Comparison of ENCODE assay signal across 16 cellular contexts in genomic region chr4:51858605-51859211, GRCh38. TPM values are rescaled to one million over a fixed set of nuclear protein-coding genes. Genes with fewer than 3 reads are reported as not detected.
DNase-seq lines count a peak whose midpoint lies in the region; ATAC-seq, FAIRE-seq and TF ChIP-seq lines count a peak whose summit lies in the region.
"Had no signal": no experiment of that assay in that cellular context is flagged by ENCODE, and none has a peak within 500 bp of the region (broad histone marks: within the 10 kb centered on the region; RNA-seq: fewer than 3 reads in every experiment).

No MANE protein-coding gene starts in this region.

- no peak overlapping the region for H2BK120ac ChIP-seq in neuronal stem cell (ENCODE audit: low read depth, low read length)

- TF ChIP-seq EP300 in A549 (IDR thresholded peaks at IDR 0.05) (no peak), esophagus muscularis mucosa (IDR thresholded peaks at IDR 0.05) (no peak)

- H3K9me3 ChIP-seq in A549 (no peaks in the 10 kb centered on the region), esophagus muscularis mucosa (no peaks in the 10 kb centered on the region), neuronal stem cell (replicated peaks in 1 of 2; ENCODE audit: control insufficient read depth in 2 of 2, insufficient read depth in 1 of 2, low read depth in 1 of 2, low read length in 2 of 2) (no peaks in the 10 kb centered on the region)

- H2AK5ac ChIP-seq in neuronal stem cell (ENCODE audit: low read depth, low read length), result no peak overlapping the region

- no peak for TF ChIP-seq RAD21 in A549 (conservative IDR thresholded peaks at IDR 0.05 in 1 of 2, IDR thresholded peaks at IDR 0.05 in 1 of 2)

- H2BK12ac ChIP-seq in neuronal stem cell (ENCODE audit: low read length), result no peak overlapping the region

- H3K4ac ChIP-seq in neuronal stem cell (ENCODE audit: low read length), result no peak overlapping the region

- no peak overlapping the region for H2BK15ac ChIP-seq in neuronal stem cell (ENCODE audit: low read length)

- H3K27me3 ChIP-seq in esophagus muscularis mucosa (no peaks in the 10 kb centered on the region), neuronal stem cell (ENCODE audit: control insufficient read depth in 3 of 3, insufficient read depth in 3 of 3, low read depth in 1 of 3, low read length in 3 of 3) (no peaks in the 10 kb centered on the region)

- FAIRE-seq in A549 (lab: Jason Lieb, UNC), result no peak

- TF ChIP-seq POLR2A in A549 (IDR thresholded peaks at IDR 0.05; ENCODE audit: low read length), result no peak
- TF ChIP-seq POLR2A in esophagus muscularis mucosa (IDR thresholded peaks at IDR 0.05; ENCODE audit: low read depth), result no peak

- no peak overlapping the region for H3K27ac ChIP-seq in A549
- H3K27ac ChIP-seq in esophagus muscularis mucosa (replicated peaks in 1 of 4), result no peak overlapping the region
- H3K27ac ChIP-seq in neuronal stem cell (replicated peaks; ENCODE audit: low read length), result no peak overlapping the region

- TF ChIP-seq CTCF in A549 (IDR thresholded peaks at IDR 0.05), result no peak
- no peak for TF ChIP-seq CTCF in esophagus muscularis mucosa (IDR thresholded peaks at IDR 0.05)

- 85% methylated on average over 3 of the region's 3 CpGs for WGBS in A549 (ENCODE audit: missing lambda C conversion rate)
- WGBS in esophagus muscularis mucosa, result 39% methylated on average over 3 of the region's 3 CpGs
- no CpG with 5 or more reads among the region's 3 CpGs for WGBS in neuronal stem cell (ENCODE audit: extremely low coverage in 2 of 2, insufficient read length in 2 of 2, insufficient replicate concordance in 1 of 2), 2 donors

- H3K4me2 ChIP-seq in A549 (0 out of 3 replicates have a peak overlapping the region, but pooled peaks have one; percentile 19), neuronal stem cell (ENCODE audit: insufficient read depth, low read length, poor library complexity, severe bottlenecking) (no peak overlapping the region)

- no peak overlapping the region for H3K9ac ChIP-seq in neuronal stem cell (ENCODE audit: low read depth, low read length, poor library complexity)

- H4K91ac ChIP-seq in neuronal stem cell (ENCODE audit: low read depth, low read length, poor library complexity), result no peak overlapping the region

- H2BK5ac ChIP-seq in neuronal stem cell (ENCODE audit: low read length), result no peak overlapping the region

- H3K4me1 ChIP-seq in A549, result peaks cover 16% of the 10 kb centered on the region
- H3K4me1 ChIP-seq in esophagus muscularis mucosa, result peaks cover 15 to 59% (median 51%) of the 10 kb centered on the region in 4 donors
- peaks cover 2 to 8% of the 10 kb centered on the region in 2 donors for H3K4me1 ChIP-seq in neuronal stem cell (ENCODE audit: control insufficient read depth in 2 of 2, insufficient read depth in 1 of 2, low read depth in 1 of 2, low read length in 2 of 2)

- CTCF ChIA-PET in A549 (lab: Yijun Ruan, JAX), result interaction anchor here (1.0 to 1.3 kb wide), 2 partner anchors 29 to 37 kb away, joined by 3 to 4 read pairs; no protein-coding TSS in a partner anchor

- POLR2A ChIA-PET in A549 (lab: Yijun Ruan, JAX), result no interaction called here

- H3K14ac ChIP-seq in neuronal stem cell (ENCODE audit: low read length), result no peak overlapping the region

- no peak overlapping the region for H4K8ac ChIP-seq in neuronal stem cell (ENCODE audit: low read depth, low read length)

- DNase-seq in A549 (ENCODE audit: low read depth in 1 of 2, low spot score in 1 of 2) (no peak), NCI-H1417 treated with DMSO at 0.1 percent for 48 hours (lab: John Stamatoyannopoulos, UW) (peak; percentile 40), esophagus muscularis mucosa (ENCODE audit: extremely low spot score) (peak; percentile 29), mucosa of gallbladder (ENCODE audit: low spot score) (peak; percentile 33), DMS53 treated with DMSO at 0.1 percent for 48 hours (lab: John Stamatoyannopoulos, UW; ENCODE audit: unreplicated experiment) (no peak), neuronal stem cell (ENCODE audit: low spot score) (no peak), NCI-H1092 (lab: John Stamatoyannopoulos, UW) (no peak)
- DNase-seq: activated CD4-positive, CD25-positive, alpha-beta regulatory T cell treated with anti-CD3 and anti-CD28 coated beads, Interleukin-2, amount 50 U/mL, for 72 hours; activated CD8-positive, alpha-beta memory T cell treated with anti-CD3 and anti-CD28 coated beads, Interleukin-2, amount 10 ng/mL, durations not matched to agents 7 days and 5 days; CD4-positive, alpha-beta memory T cell; effector CD8-positive, alpha-beta T cell; foreskin fibroblast; NCI-H2029 treated with DMSO at 0.1 percent for 48 hours; NCI-H82; T1000 had no signal

- no peak overlapping the region for H3K18ac ChIP-seq in neuronal stem cell (ENCODE audit: low read length)

- no peak overlapping the region for H2AFZ ChIP-seq in neuronal stem cell (ENCODE audit: low read length)

- H3K23ac ChIP-seq in neuronal stem cell (ENCODE audit: low read depth, low read length, poor library complexity), result no peak overlapping the region

- intact Hi-C loops in esophagus muscularis mucosa (cut with DNase I), result no loop called here

- no peak for ATAC-seq in A549
- no peak for ATAC-seq in HG02763 (IDR thresholded peaks at IDR 0.05; ENCODE audit: unreplicated experiment)
- ATAC-seq: activated CD8-positive, alpha-beta memory T cell treated with anti-CD3 and anti-CD28 coated beads, Interleukin-2, amount 10 ng/mL, durations not matched to agents 7 days and 5 days had no signal

- H3K4me3 ChIP-seq in A549, result no peak overlapping the region
- H3K4me3 ChIP-seq in esophagus muscularis mucosa, result no peak overlapping the region
- no peak overlapping the region for H3K4me3 ChIP-seq in neuronal stem cell (ENCODE audit: low read length in 2 of 2)

- H3K79me1 ChIP-seq in neuronal stem cell (ENCODE audit: low read depth, low read length), result peaks cover 5% of the 10 kb centered on the region

- H3K36me3 ChIP-seq in esophagus muscularis mucosa, result peaks cover 0 to 4% (median 3%) of the 10 kb centered on the region in 4 donors
- peaks cover 3 to 38% of the 10 kb centered on the region in 2 donors for H3K36me3 ChIP-seq in neuronal stem cell (replicated peaks in 1 of 2; ENCODE audit: control insufficient read depth in 2 of 2, insufficient read depth in 2 of 2, low read length in 2 of 2)

TF ChIP-seq in A549, 52 proteins besides CTCF, POLR2A, EP300 and RAD21 (continues in another document):
- TF ChIP-seq ELK1 (IDR thresholded peaks at IDR 0.05; ENCODE audit: low read depth, low read length), result no peak
- no peak for TF ChIP-seq HEYL (CRISPR knock-in tag; IDR thresholded peaks at IDR 0.05)
- no peak for TF ChIP-seq ZFP36 (IDR thresholded peaks at IDR 0.05; ENCODE audit: borderline replicate concordance, partially characterized antibody)
- TF ChIP-seq RNF2 (IDR thresholded peaks at IDR 0.05; ENCODE audit: borderline replicate concordance, low read depth), result no peak
- no peak for TF ChIP-seq FOSL2 (IDR thresholded peaks at IDR 0.05)
- TF ChIP-seq FOSL2 (CRISPR knock-in tag; IDR thresholded peaks at IDR 0.05), result no peak
- TF ChIP-seq HOXB13 (CRISPR knock-in tag; IDR thresholded peaks at IDR 0.05; ENCODE audit: low read depth), result no peak
- no peak for TF ChIP-seq RFX5 (IDR thresholded peaks at IDR 0.05)
- TF ChIP-seq ATOH8 (CRISPR knock-in tag; IDR thresholded peaks at IDR 0.05; ENCODE audit: low read depth), result no peak
- TF ChIP-seq HDAC2 (IDR thresholded peaks at IDR 0.05), result no peak
- TF ChIP-seq CHD4 (IDR thresholded peaks at IDR 0.05; ENCODE audit: borderline replicate concordance), result no peak
- TF ChIP-seq USF2 (IDR thresholded peaks at IDR 0.05), result no peak
- no peak for TF ChIP-seq NR3C1 (IDR thresholded peaks at IDR 0.05)
- no peak for TF ChIP-seq FOSB (CRISPR knock-in tag; IDR thresholded peaks at IDR 0.05)
- no peak for TF ChIP-seq ESRRA (IDR thresholded peaks at IDR 0.05; ENCODE audit: borderline replicate concordance, low read length)

RNA-seq across cellular contexts. Expression of gene DCUN1D4, which starts 15.8 kb away (rescaled TPM):
- 64.8 and 65.0 TPM in 2 replicates for polyA plus RNA-seq in A549 (2011; rRNA removed)
- polyA plus RNA-seq in A549 (2012; cell fraction: cytosol; rRNA removed), result 18.3 and 21.2 TPM in 2 replicates
- polyA plus RNA-seq in A549 (2012; cell fraction: nucleus; rRNA removed), result 28.7 and 29.3 TPM in 2 replicates
- 22.9 to 25.2 TPM (median 24.9 TPM) in 3 replicates for polyA plus RNA-seq in A549 (2017; fragmentation: RNase III; extraction: RNeasy Plus Mini Kit Qiagen cat#74134 plus additional on column Dnase treatment)
- 53.1 and 62.2 TPM in 2 replicates for polyA minus RNA-seq in A549 (2011; rRNA and poly(A)+ RNA removed)
- 10 to 100 TPM; 36.0 to 70.6 (median 51.9) TPM for total RNA-seq in esophagus muscularis mucosa
- 62.2 TPM for total RNA-seq in mucosa of gallbladder
- 27.5 TPM for polyA plus RNA-seq in neuronal stem cell (2013, experiment 1 of 2)
- 28.4 TPM for polyA plus RNA-seq in neuronal stem cell (2013, experiment 2 of 2)

Comparison
In these comparisons a context has a peak if more than half of its experiments do, and no peak if none do; other contexts are left out.
1. DNase-seq: peak in NCI-H1417 treated with DMSO at 0.1 percent for 48 hours (single experiment), esophagus muscularis mucosa (single experiment) and mucosa of gallbladder (single experiment); none in A549 (0 of 2), DMS53 treated with DMSO at 0.1 percent for 48 hours (single experiment), neuronal stem cell (single experiment) and NCI-H1092 (single experiment).